In the genomic region with DNA sequence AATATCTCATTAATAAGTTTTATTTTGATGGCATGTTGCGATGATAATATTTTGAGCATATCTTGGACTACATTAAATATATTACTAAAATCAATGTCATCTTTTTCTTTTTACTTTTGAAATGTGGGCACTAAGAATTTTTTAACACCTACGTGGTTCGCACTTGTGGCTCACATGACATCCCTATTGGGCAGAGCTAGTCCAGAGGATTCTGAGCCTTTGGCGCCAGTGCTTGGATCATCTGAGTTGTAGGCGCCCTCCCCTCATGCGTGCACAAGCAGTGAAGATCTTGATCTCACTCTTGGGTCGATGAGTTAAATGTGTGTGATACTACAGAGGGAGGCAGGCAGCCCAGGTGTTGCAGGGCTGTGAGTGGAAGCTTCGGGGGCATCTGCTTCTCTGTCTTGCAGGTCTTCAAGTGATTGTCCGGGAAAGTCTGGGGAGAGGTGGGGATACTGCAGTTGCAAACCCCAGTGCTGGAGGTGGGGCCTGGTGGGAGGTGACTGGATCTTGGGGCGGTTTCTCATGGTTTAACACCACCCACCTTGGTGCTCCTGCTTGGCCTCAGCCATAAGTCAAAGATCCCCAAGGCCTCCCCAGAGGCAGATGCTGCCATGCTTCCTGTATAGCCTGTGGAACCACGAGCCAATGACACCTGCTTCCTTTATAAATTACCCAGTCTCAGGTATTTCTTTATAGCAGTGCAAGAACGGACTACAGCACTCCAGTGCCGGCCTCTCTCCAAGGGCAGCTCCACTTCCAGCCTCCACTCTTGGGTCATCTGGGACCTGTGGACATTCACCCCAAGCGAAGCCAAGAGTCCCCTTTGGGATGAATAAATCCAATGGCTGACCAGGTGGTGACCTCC, we compare ENCODE assay signal across 31 cellular contexts. TPM values are rescaled to one million over a fixed set of nuclear protein-coding genes. Genes with fewer than 3 reads are reported as not detected.
DNase-seq lines count a peak whose midpoint lies in the region; ATAC-seq, FAIRE-seq and TF ChIP-seq lines count a peak whose summit lies in the region.
"Had no signal": no experiment of that assay in that cellular context is flagged by ENCODE, and none has a peak within 500 bp of the region (broad histone marks: within the 10 kb centered on the region; RNA-seq: fewer than 3 reads in every experiment).

No MANE protein-coding gene starts in this region.

- H3K4me3 Mint-ChIP-seq in activated CD8-positive, alpha-beta T cell treated with anti-CD3 and anti-CD28 coated beads, Interleukin-2, amount 10 ng/mL, durations not matched to agents 7 days and 5 days = no peak overlapping the region
- H3K4me3 Mint-ChIP-seq in activated CD8-positive, alpha-beta T cell treated with anti-CD3 and anti-CD28 coated beads for 36 hours = no peak overlapping the region
- H3K4me3 Mint-ChIP-seq in activated CD4-positive, alpha-beta memory T cell treated with anti-CD3 and anti-CD28 coated beads for 36 hours = no peak overlapping the region
- H3K4me3 Mint-ChIP-seq: activated T-helper 17 cell treated with anti-CD3 and anti-CD28 coated beads, Interleukin-2, amount 50 U/mL, for 72 hours; mesothelial cell of epicardium; naive B cell; stimulated activated naive B cell treated with anti-CD40 and anti-IgM and Interleukin-4, amounts not matched to agents 10 μg/mL and 1 μg/mL and 100 μg/mL, for 72 hours had no signal

- H3K27me3 Mint-ChIP-seq in activated CD8-positive, alpha-beta T cell treated with anti-CD3 and anti-CD28 coated beads, Interleukin-2, amount 10 ng/mL, durations not matched to agents 7 days and 5 days (ENCODE audit: low read depth) = peaks cover 4% of the 10 kb centered on the region
- H3K27me3 Mint-ChIP-seq in activated CD8-positive, alpha-beta T cell treated with anti-CD3 and anti-CD28 coated beads for 36 hours = no peaks in the 10 kb centered on the region
- no peaks in the 10 kb centered on the region for H3K27me3 Mint-ChIP-seq in activated CD4-positive, alpha-beta memory T cell treated with anti-CD3 and anti-CD28 coated beads for 36 hours
- H3K27me3 Mint-ChIP-seq: activated T-helper 17 cell treated with anti-CD3 and anti-CD28 coated beads, Interleukin-2, amount 50 U/mL, for 72 hours had no signal

- intact Hi-C loops in activated CD8-positive, alpha-beta T cell treated with anti-CD3 and anti-CD28 coated beads for 36 hours (cut with micrococcal nuclease) = no loop called here
- intact Hi-C loops in activated CD4-positive, alpha-beta memory T cell treated with anti-CD3 and anti-CD28 coated beads for 36 hours (cut with micrococcal nuclease) = no loop called here
- intact Hi-C loops in sciatic nerve (cut with DNase I) = no loop called here

- H3K27ac Mint-ChIP-seq in activated CD8-positive, alpha-beta T cell treated with anti-CD3 and anti-CD28 coated beads, Interleukin-2, amount 10 ng/mL, durations not matched to agents 7 days and 5 days = peak overlapping the region; percentile 12
- H3K27ac Mint-ChIP-seq in activated CD8-positive, alpha-beta T cell treated with anti-CD3 and anti-CD28 coated beads for 36 hours = no peak overlapping the region
- peak overlapping the region; percentile 40 for H3K27ac Mint-ChIP-seq in activated CD4-positive, alpha-beta memory T cell treated with anti-CD3 and anti-CD28 coated beads for 36 hours
- H3K27ac Mint-ChIP-seq: activated T-helper 17 cell treated with anti-CD3 and anti-CD28 coated beads, Interleukin-2, amount 50 U/mL, for 72 hours; mesothelial cell of epicardium; naive B cell; stimulated activated naive B cell treated with anti-CD40 and anti-IgM and Interleukin-4, amounts not matched to agents 10 μg/mL and 1 μg/mL and 100 μg/mL, for 72 hours had no signal

- H3K9me3 Mint-ChIP-seq in activated CD8-positive, alpha-beta T cell treated with anti-CD3 and anti-CD28 coated beads, Interleukin-2, amount 10 ng/mL, durations not matched to agents 7 days and 5 days (ENCODE audit: insufficient read depth) = no peaks in the 10 kb centered on the region
- peaks cover 9% of the 10 kb centered on the region for H3K9me3 Mint-ChIP-seq in activated CD8-positive, alpha-beta T cell treated with anti-CD3 and anti-CD28 coated beads for 36 hours
- peaks cover 7% of the 10 kb centered on the region for H3K9me3 Mint-ChIP-seq in activated CD4-positive, alpha-beta memory T cell treated with anti-CD3 and anti-CD28 coated beads for 36 hours
- H3K9me3 Mint-ChIP-seq: stimulated activated naive B cell treated with anti-CD40 and anti-IgM and Interleukin-4, amounts not matched to agents 10 μg/mL and 1 μg/mL and 100 μg/mL, for 72 hours had no signal

- in situ Hi-C loops in GM13977 (cut with MboI; ENCODE audit: low pct_unique_long_range_greater_than_20kb, low sequenced_read_pairs, unreplicated experiment) = loop anchor here (25.0 kb wide), 1 partner anchor 597 kb away; the partner anchor contains the start of genes MOK and ZNF839

- no peak for ATAC-seq in activated CD8-positive, alpha-beta T cell treated with anti-CD3 and anti-CD28 coated beads, Interleukin-2, amount 10 ng/mL, durations not matched to agents 7 days and 5 days
- no peak for ATAC-seq in activated CD8-positive, alpha-beta T cell treated with anti-CD3 and anti-CD28 coated beads for 36 hours
- ATAC-seq in left lobe of liver = no peak
- ATAC-seq in sciatic nerve = no peak
- ATAC-seq: activated T-helper 17 cell treated with anti-CD3 and anti-CD28 coated beads, Interleukin-2, amount 50 U/mL, for 72 hours; body of pancreas; gastroesophageal sphincter; HCT116; stimulated activated naive B cell treated with anti-CD40 and anti-IgM and Interleukin-4, amounts not matched to agents 10 μg/mL and 1 μg/mL and 100 μg/mL, for 72 hours had no signal

- no peaks in the 10 kb centered on the region for H3K36me3 Mint-ChIP-seq in activated CD8-positive, alpha-beta T cell treated with anti-CD3 and anti-CD28 coated beads, Interleukin-2, amount 10 ng/mL, durations not matched to agents 7 days and 5 days (ENCODE audit: low read depth)
- peaks cover 2% of the 10 kb centered on the region for H3K36me3 Mint-ChIP-seq in activated CD8-positive, alpha-beta T cell treated with anti-CD3 and anti-CD28 coated beads for 36 hours (ENCODE audit: low read depth)
- no peaks in the 10 kb centered on the region for H3K36me3 Mint-ChIP-seq in activated CD4-positive, alpha-beta memory T cell treated with anti-CD3 and anti-CD28 coated beads for 36 hours
- H3K36me3 Mint-ChIP-seq: mesothelial cell of epicardium; stimulated activated naive B cell treated with anti-CD40 and anti-IgM and Interleukin-4, amounts not matched to agents 10 μg/mL and 1 μg/mL and 100 μg/mL, for 72 hours had no signal

- peaks cover 25% of the 10 kb centered on the region for H3K4me1 Mint-ChIP-seq in activated CD8-positive, alpha-beta T cell treated with anti-CD3 and anti-CD28 coated beads, Interleukin-2, amount 10 ng/mL, durations not matched to agents 7 days and 5 days (ENCODE audit: low read depth)
- H3K4me1 Mint-ChIP-seq in activated CD8-positive, alpha-beta T cell treated with anti-CD3 and anti-CD28 coated beads for 36 hours (ENCODE audit: low read depth) = peaks cover 19% of the 10 kb centered on the region
- H3K4me1 Mint-ChIP-seq in activated CD4-positive, alpha-beta memory T cell treated with anti-CD3 and anti-CD28 coated beads for 36 hours (ENCODE audit: low read depth) = peaks cover 24% of the 10 kb centered on the region
- H3K4me1 Mint-ChIP-seq: mesothelial cell of epicardium had no signal

- peak; percentile 17 for DNase-seq in activated CD8-positive, alpha-beta T cell treated with anti-CD3 and anti-CD28 coated beads, Interleukin-2, amount 10 ng/mL, durations not matched to agents 7 days and 5 days
- DNase-seq in activated CD8-positive, alpha-beta T cell treated with anti-CD3 and anti-CD28 coated beads for 36 hours = no peak
- DNase-seq in activated CD4-positive, alpha-beta memory T cell treated with anti-CD3 and anti-CD28 coated beads for 36 hours = no peak
- DNase-seq in left lobe of liver (ENCODE audit: low spot score) (peak; percentile 33), sciatic nerve (ENCODE audit: low spot score) (peak; percentile 42), GM19239 (ENCODE audit: insufficient read length, low spot score) (no peak), GM13977 (ENCODE audit: low spot score) (no peak), OCI-M1 (lab: John Stamatoyannopoulos, UW) (no peak)
- DNase-seq: 8988T; activated naive CD4-positive, alpha-beta T cell treated with anti-CD3 and anti-CD28 coated beads, Interleukin-2, amount 50 U/mL, for 16 hours; C1 segment of cervical spinal cord; Calu3; cerebellar nuclear complex; DMS79; GDM1; Kasumi-1; left ventricle myocardium inferior; naive B cell; NCI-H1417 treated with DMSO at 0.1 percent for 48 hours; NCI-H2081 treated with DMSO at 0.1 percent for 48 hours; NCI-H226; NCI-H69; SIG-M5; stimulated activated naive B cell treated with anti-CD40 and anti-IgM and Interleukin-4, amounts not matched to agents 10 μg/mL and 1 μg/mL and 100 μg/mL, for 72 hours had no signal

- POLR2A ChIA-PET in activated CD8-positive, alpha-beta T cell treated with anti-CD3 and anti-CD28 coated beads, Interleukin-2, amount 10 ng/mL, durations not matched to agents 7 days and 5 days (lab: Charles Lee) = no interaction called here
- POLR2A ChIA-PET in activated CD8-positive, alpha-beta T cell treated with anti-CD3 and anti-CD28 coated beads for 36 hours (lab: Charles Lee) = no interaction called here
- POLR2A ChIA-PET in activated CD4-positive, alpha-beta memory T cell treated with anti-CD3 and anti-CD28 coated beads for 36 hours (lab: Charles Lee) = no interaction called here

- no peak for TF ChIP-seq CTCF in activated CD8-positive, alpha-beta T cell treated with anti-CD3 and anti-CD28 coated beads for 36 hours (IDR thresholded peaks at IDR 0.05)
- no peak for TF ChIP-seq CTCF in GM13977 (IDR thresholded peaks at IDR 0.05; ENCODE audit: extremely low read depth, insufficient read depth, missing control alignments)

- CTCF ChIA-PET in activated CD8-positive, alpha-beta T cell treated with anti-CD3 and anti-CD28 coated beads, Interleukin-2, amount 10 ng/mL, durations not matched to agents 7 days and 5 days (lab: Charles Lee) = interaction anchor here (2.7 kb wide), 1 partner anchor 8 kb away, joined by 9 read pairs; no protein-coding TSS in a partner anchor
- CTCF ChIA-PET in activated CD8-positive, alpha-beta T cell treated with anti-CD3 and anti-CD28 coated beads for 36 hours (lab: Charles Lee) = interaction anchor here (0.9 kb wide), 1 partner anchor 9 kb away, joined by 3 read pairs; no protein-coding TSS in a partner anchor
- CTCF ChIA-PET in activated CD4-positive, alpha-beta memory T cell treated with anti-CD3 and anti-CD28 coated beads for 36 hours (lab: Charles Lee) = no interaction called here

- no peak for FAIRE-seq in GM19239 (lab: Jason Lieb, UNC)
- FAIRE-seq: endothelial cell of umbilical vein, islet of Langerhans had no signal

RNA-seq across cellular contexts. Expression of gene PPP2R5C, which starts 46.1 kb away (rescaled TPM):
- total RNA-seq in activated CD8-positive, alpha-beta T cell treated with anti-CD3 and anti-CD28 coated beads, Interleukin-2, amount 10 ng/mL, durations not matched to agents 7 days and 5 days = 100 to 1,000 TPM; 218 to 223 TPM
- total RNA-seq in activated CD8-positive, alpha-beta T cell treated with anti-CD3 and anti-CD28 coated beads for 36 hours = 100 to 1,000 TPM; 238 to 242 TPM
- total RNA-seq in activated CD4-positive, alpha-beta memory T cell treated with anti-CD3 and anti-CD28 coated beads for 36 hours = 100 to 1,000 TPM; 252 to 268 TPM
- total RNA-seq in left lobe of liver = 60.8 TPM
- 144 TPM for total RNA-seq in sciatic nerve

Comparison
In these comparisons a context has a peak if more than half of its experiments do, and no peak if none do; other contexts are left out.
1. DNase-seq: peak in activated CD8-positive, alpha-beta T cell treated with anti-CD3 and anti-CD28 coated beads, Interleukin-2, amount 10 ng/mL, durations not matched to agents 7 days and 5 days (single experiment), left lobe of liver (single experiment) and sciatic nerve (single experiment); none in activated CD8-positive, alpha-beta T cell treated with anti-CD3 and anti-CD28 coated beads for 36 hours (single experiment), activated CD4-positive, alpha-beta memory T cell treated with anti-CD3 and anti-CD28 coated beads for 36 hours (single experiment), GM19239 (single experiment), GM13977 (single experiment) and OCI-M1 (single experiment).